1 cellular context compared by ENCODE assay signal in the genomic region with DNA sequence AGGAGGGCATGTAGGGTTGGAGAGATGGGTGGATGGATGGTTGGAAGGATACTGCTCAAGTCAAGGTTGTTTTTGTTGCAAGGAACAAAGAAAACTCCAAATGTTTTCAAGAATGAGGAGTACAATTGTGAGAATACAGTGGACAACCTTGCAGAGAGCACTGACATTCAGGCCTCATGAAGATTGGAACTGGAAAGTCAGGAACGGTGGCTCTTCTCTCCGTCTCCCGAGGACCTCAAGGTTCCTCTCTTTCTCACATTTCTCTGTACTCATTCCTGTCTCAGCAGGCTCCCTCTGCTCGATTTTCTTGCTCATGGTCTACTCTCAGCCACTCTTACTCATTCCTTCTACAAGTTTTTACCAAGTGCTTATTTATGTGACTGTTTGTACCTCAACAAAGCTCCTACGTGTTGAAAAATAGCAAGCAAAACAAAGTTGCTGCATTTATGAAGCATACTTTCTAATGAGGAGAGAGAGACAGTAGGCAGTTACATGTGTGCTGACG.
TF ChIP-seq lines count a peak whose summit lies in the region.

No MANE protein-coding gene starts in this region.

TF ChIP-seq in IMR-90, 13 proteins besides CTCF, POLR2A, EP300 and RAD21:
- TF ChIP-seq CEBPB (IDR thresholded peaks at IDR 0.05; ENCODE audit: low read depth, low read length) (no peak), RFX5 (IDR thresholded peaks at IDR 0.05; ENCODE audit: low read depth, low read length) (no peak), SMC3 (IDR thresholded peaks at IDR 0.05; ENCODE audit: low read depth, low read length) (no peak), MAZ (IDR thresholded peaks at IDR 0.05; ENCODE audit: borderline replicate concordance, low read depth, low read length) (no peak), MXI1 (IDR thresholded peaks at IDR 0.05; ENCODE audit: borderline replicate concordance, low read depth, low read length) (no peak)
TF ChIP-seq in IMR-90: peak in this region for 0.
